In the genomic region with DNA sequence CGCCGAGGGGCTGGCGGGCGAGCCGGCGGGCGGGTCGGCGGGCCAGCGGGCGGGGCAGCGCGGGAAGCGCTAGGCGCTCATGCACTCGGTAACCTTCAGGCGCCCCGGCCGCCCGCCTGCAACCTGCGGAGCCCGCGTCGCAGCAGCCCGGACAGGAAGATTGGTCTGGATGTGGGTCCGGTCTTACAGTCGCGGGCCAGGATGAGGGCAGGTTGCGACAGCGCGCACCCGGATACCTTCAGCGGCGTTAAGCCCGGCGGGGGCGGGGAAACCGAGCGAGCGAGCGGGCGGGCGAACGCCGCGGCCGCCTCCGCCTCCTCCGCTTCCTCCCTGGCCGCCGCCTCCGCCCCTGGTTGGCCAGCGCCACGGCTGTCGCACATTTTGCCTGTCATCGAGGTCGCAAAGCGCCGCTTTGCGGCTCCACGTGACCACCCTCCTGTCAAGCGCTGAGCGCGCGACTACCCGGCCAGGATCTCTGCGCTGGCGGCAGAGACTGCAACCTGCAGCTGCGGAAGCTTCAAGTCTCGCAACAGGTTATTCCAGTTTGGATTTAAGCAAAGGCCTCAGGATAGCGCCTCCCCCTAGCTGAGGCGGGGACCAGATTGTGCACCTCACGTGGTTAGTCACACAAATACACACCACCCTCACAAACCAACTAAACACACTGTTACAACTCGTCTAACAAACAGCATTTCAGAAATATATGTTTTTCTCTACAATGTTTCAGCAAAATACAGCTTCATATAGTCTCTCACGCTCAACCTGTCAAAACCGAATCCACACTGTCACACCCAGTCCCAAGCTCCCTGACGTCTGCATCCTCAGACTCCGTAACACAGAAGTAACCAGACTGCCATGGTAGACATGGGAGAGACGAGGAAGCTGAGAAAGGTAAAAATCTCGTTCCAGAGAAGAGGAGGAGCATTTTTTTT, we compare ENCODE assay signal across 1 cellular context.
TF ChIP-seq lines count a peak whose summit lies in the region.

FAF1 (minus strand) TSS at position 355 of the 932 bp plus-strand sequence. CDS start 456 bp downstream, outside the sequence.

TF ChIP-seq in K562, 482 proteins besides CTCF, POLR2A, EP300 and RAD21 (continued from another document and continues in another):
- TF ChIP-seq, protein P1, sequence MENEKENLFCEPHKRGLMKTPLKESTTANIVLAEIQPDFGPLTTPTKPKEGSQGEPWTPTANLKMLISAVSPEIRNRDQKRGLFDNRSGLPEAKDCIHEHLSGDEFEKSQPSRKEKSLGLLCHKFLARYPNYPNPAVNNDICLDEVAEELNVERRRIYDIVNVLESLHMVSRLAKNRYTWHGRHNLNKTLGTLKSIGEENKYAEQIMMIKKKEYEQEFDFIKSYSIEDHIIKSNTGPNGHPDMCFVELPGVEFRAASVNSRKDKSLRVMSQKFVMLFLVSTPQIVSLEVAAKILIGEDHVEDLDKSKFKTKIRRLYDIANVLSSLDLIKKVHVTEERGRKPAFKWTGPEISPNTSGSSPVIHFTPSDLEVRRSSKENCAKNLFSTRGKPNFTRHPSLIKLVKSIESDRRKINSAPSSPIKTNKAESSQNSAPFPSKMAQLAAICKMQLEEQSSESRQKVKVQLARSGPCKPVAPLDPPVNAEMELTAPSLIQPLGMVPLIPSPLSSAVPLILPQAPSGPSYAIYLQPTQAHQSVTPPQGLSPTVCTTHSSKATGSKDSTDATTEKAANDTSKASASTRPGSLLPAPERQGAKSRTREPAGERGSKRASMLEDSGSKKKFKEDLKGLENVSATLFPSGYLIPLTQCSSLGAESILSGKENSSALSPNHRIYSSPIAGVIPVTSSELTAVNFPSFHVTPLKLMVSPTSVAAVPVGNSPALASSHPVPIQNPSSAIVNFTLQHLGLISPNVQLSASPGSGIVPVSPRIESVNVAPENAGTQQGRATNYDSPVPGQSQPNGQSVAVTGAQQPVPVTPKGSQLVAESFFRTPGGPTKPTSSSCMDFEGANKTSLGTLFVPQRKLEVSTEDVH (IDR thresholded peaks at IDR 0.05; ENCODE audit: low read depth, partially characterized antibody): peak; percentile 84
- TF ChIP-seq, protein P2, sequence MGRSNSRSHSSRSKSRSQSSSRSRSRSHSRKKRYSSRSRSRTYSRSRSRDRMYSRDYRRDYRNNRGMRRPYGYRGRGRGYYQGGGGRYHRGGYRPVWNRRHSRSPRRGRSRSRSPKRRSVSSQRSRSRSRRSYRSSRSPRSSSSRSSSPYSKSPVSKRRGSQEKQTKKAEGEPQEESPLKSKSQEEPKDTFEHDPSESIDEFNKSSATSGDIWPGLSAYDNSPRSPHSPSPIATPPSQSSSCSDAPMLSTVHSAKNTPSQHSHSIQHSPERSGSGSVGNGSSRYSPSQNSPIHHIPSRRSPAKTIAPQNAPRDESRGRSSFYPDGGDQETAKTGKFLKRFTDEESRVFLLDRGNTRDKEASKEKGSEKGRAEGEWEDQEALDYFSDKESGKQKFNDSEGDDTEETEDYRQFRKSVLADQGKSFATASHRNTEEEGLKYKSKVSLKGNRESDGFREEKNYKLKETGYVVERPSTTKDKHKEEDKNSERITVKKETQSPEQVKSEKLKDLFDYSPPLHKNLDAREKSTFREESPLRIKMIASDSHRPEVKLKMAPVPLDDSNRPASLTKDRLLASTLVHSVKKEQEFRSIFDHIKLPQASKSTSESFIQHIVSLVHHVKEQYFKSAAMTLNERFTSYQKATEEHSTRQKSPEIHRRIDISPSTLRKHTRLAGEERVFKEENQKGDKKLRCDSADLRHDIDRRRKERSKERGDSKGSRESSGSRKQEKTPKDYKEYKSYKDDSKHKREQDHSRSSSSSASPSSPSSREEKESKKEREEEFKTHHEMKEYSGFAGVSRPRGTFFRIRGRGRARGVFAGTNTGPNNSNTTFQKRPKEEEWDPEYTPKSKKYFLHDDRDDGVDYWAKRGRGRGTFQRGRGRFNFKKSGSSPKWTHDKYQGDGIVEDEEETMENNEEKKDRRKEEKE (IDR thresholded peaks at IDR 0.05; ENCODE audit: borderline replicate concordance in 1 of 2, control insufficient read depth in 1 of 2, low read depth in 2 of 2, low read length in 1 of 2): peak in 1 of 2 experiments; percentile 77; a peak in 1 of 4 replicates
- TF ChIP-seq FOXP4 (CRISPR knock-in tag; IDR thresholded peaks at IDR 0.05; ENCODE audit: borderline replicate concordance) (no peak), RBFOX2 (IDR thresholded peaks at IDR 0.05; ENCODE audit: low read depth, low read length) (peak; percentile 97), ZEB2 (IDR thresholded peaks at IDR 0.05) (no peak), CSDE1 (IDR thresholded peaks at IDR 0.05) (no peak; a peak in 2 of 4 replicates), SMARCA5 (IDR thresholded peaks at IDR 0.05) (0 out of 2 replicates have a peak, but pooled peaks have one; percentile 15), CEBPB (tag; IDR thresholded peaks at IDR 0.05) (peak; percentile 85), MXI1 (IDR thresholded peaks at IDR 0.05; ENCODE audit: low read depth, low read length) (peak; percentile 94), NKRF (IDR thresholded peaks at IDR 0.05; ENCODE audit: borderline replicate concordance) (peak; percentile 98), ZBTB9 (CRISPR knock-in tag; IDR thresholded peaks at IDR 0.05) (no peak), CHD7 (IDR thresholded peaks at IDR 0.05; ENCODE audit: low read depth, low read length) (no peak), ZNF23 (CRISPR knock-in tag; IDR thresholded peaks at IDR 0.05) (no peak), IRF2 (CRISPR knock-in tag; IDR thresholded peaks at IDR 0.05) (no peak), THAP12 (CRISPR knock-in tag; IDR thresholded peaks at IDR 0.05) (peak; percentile 90)
- TF ChIP-seq, protein P3, sequence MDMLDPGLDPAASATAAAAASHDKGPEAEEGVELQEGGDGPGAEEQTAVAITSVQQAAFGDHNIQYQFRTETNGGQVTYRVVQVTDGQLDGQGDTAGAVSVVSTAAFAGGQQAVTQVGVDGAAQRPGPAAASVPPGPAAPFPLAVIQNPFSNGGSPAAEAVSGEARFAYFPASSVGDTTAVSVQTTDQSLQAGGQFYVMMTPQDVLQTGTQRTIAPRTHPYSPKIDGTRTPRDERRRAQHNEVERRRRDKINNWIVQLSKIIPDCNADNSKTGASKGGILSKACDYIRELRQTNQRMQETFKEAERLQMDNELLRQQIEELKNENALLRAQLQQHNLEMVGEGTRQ (CRISPR knock-in tag; IDR thresholded peaks at IDR 0.05): peak; percentile 99
